In the genomic region with DNA sequence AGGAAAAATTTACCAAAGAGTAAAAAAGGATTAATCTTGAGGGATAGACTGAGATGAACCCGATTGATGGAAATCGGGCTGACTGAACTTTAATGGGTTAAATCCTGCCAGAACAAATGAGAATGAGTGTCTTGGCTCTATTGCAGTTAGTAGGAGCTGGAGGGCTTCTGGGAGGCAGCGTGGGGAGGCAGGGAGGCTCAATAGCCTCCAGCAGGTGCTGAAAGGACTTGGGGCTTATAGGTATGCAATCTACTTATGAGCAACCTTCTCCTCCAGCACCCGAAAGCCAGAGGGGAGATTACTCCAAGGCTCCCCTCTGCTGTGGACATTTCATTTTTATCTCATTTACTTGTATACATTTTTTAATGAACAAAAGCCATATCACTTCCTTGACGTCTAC, we compare ENCODE assay signal across 9 cellular contexts. TPM values are rescaled to one million over a fixed set of nuclear protein-coding genes. Genes with fewer than 3 reads are reported as not detected.
A peak's percentile ranks its signal among the peaks of the same experiment; 100 is the strongest.
DNase-seq lines count a peak whose midpoint lies in the region; ATAC-seq and TF ChIP-seq lines count a peak whose summit lies in the region.
"Had no signal": no experiment of that assay in that cellular context is flagged by ENCODE, and none has a peak within 500 bp of the region (broad histone marks: within the 10 kb centered on the region; RNA-seq: fewer than 3 reads in every experiment).

No MANE protein-coding gene starts in this region.

- no peak for TF ChIP-seq EP300 in neural cell (conservative IDR thresholded peaks at IDR 0.05; ENCODE audit: poor library complexity, severe bottlenecking)

- H3K9me3 ChIP-seq in BLaER1 treated with 17β-estradiol and CSF1 and Interleukin-3, amounts not matched to agents 10 nM and 100 nM (replicated peaks in 1 of 11), result no peaks in the 10 kb centered on the region
- no peaks in the 10 kb centered on the region for H3K9me3 ChIP-seq in Karpas-422 (ENCODE audit: low read length)
- H3K9me3 ChIP-seq in neural cell (ENCODE audit: low read length), result no peaks in the 10 kb centered on the region

- peak overlapping the region; percentile 87 to 99 (median 94) for H3K4me2 ChIP-seq in BLaER1 treated with 17β-estradiol and CSF1 and Interleukin-3, amounts not matched to agents 10 nM and 100 nM
- H3K4me2 ChIP-seq in Karpas-422 (ENCODE audit: low read depth, low read length, poor library complexity, severe bottlenecking) (peak overlapping the region; percentile 87), neural cell (ENCODE audit: low read length) (no peak overlapping the region)

- no peak overlapping the region for H3K27ac Mint-ChIP-seq in chondrocyte (ENCODE audit: unreplicated experiment)

- no peaks in the 10 kb centered on the region for H3K36me3 Mint-ChIP-seq in chondrocyte (ENCODE audit: low read depth)

- H3K4me3 ChIP-seq in BLaER1 treated with 17β-estradiol and CSF1 and Interleukin-3, amounts not matched to agents 10 nM and 100 nM, result peak overlapping the region in 9 of 10 experiments; percentile 71 to 91 (median 82); a peak in 16 of 20 replicates
- H3K4me3 ChIP-seq in Karpas-422 (ENCODE audit: low read length), result peak overlapping the region; percentile 73
- peak overlapping the region; percentile 77 for H3K4me3 ChIP-seq in neural cell (ENCODE audit: low read length)

- H3K4me3 Mint-ChIP-seq in chondrocyte (ENCODE audit: unreplicated experiment), result peak overlapping the region; percentile 100

- DNase-seq in Karpas-422, result no peak
- no peak for DNase-seq in chondrocyte (ENCODE audit: low spot score)
- no peak for DNase-seq in NCI-H1694 (lab: John Stamatoyannopoulos, UW)
- no peak for DNase-seq in sciatic nerve (ENCODE audit: low spot score)
- DNase-seq in DMS153 (lab: John Stamatoyannopoulos, UW), result no peak
- DNase-seq: activated CD8-positive, alpha-beta memory T cell treated with anti-CD3 and anti-CD28 coated beads for 24 hours had no signal

- peaks cover 24% of the 10 kb centered on the region for H3K4me1 Mint-ChIP-seq in chondrocyte (ENCODE audit: low read depth)

- ATAC-seq in sciatic nerve, result no peak
- no peak for ATAC-seq in GM19463 (IDR thresholded peaks at IDR 0.05; ENCODE audit: unreplicated experiment)

- H4K20me1 ChIP-seq in BLaER1 treated with 17β-estradiol and CSF1 and Interleukin-3, amounts not matched to agents 10 nM and 100 nM, result peaks cover 0 to 24% (median 5%) of the 10 kb centered on the region in 11 experiments; a peak in 9 of 22 replicates
- H4K20me1 ChIP-seq in Karpas-422 (ENCODE audit: insufficient read depth, low read depth, low read length), result no peaks in the 10 kb centered on the region
- H4K20me1 ChIP-seq in neural cell (ENCODE audit: insufficient read depth), result no peaks in the 10 kb centered on the region

- H3K9ac ChIP-seq in BLaER1 treated with 17β-estradiol and CSF1 and Interleukin-3, amounts not matched to agents 10 nM and 100 nM, result peak overlapping the region in 3 of 11 experiments; percentile 83 to 90 (median 83); a peak in 3 of 22 replicates
- H3K9ac ChIP-seq in Karpas-422 (ENCODE audit: low read length), result peak overlapping the region; percentile 66; the same call in 1 of the 2 replicates
- no peak overlapping the region for H3K9ac ChIP-seq in neural cell (ENCODE audit: low read length)

- no peak for TF ChIP-seq RAD21 in neural cell (conservative IDR thresholded peaks at IDR 0.05)

- no peaks in the 10 kb centered on the region for H3K36me3 ChIP-seq in BLaER1 treated with 17β-estradiol and CSF1 and Interleukin-3, amounts not matched to agents 10 nM and 100 nM
- H3K36me3 ChIP-seq in Karpas-422 (ENCODE audit: insufficient read depth, low read length) (no peaks in the 10 kb centered on the region), neural cell (ENCODE audit: insufficient read depth, low read length) (no peaks in the 10 kb centered on the region)

- H3K27me3 ChIP-seq in BLaER1 treated with 17β-estradiol and CSF1 and Interleukin-3, amounts not matched to agents 10 nM and 100 nM, result peaks cover 13 to 47% (median 38%) of the 10 kb centered on the region in 11 experiments
- H3K27me3 ChIP-seq in Karpas-422 (ENCODE audit: low read length), result no peaks in the 10 kb centered on the region; the same call in 1 of the 2 replicates
- peaks cover 50% of the 10 kb centered on the region for H3K27me3 ChIP-seq in neural cell (ENCODE audit: insufficient read depth, low read depth, low read length)

- TF ChIP-seq CTCF in chondrocyte (IDR thresholded peaks at IDR 0.05) (no peak), neural cell (IDR thresholded peaks at IDR 0.05; ENCODE audit: poor library complexity, severe bottlenecking) (no peak)

- H3F3A ChIP-seq in neural cell (ENCODE audit: insufficient read depth, low read length, poor library complexity, severe bottlenecking), result no peaks in the 10 kb centered on the region

- intact Hi-C loops in sciatic nerve (cut with DNase I), result no loop called here

- peaks cover 20% of the 10 kb centered on the region for H3K27me3 Mint-ChIP-seq in chondrocyte (ENCODE audit: low read depth)

- H2AFZ ChIP-seq in Karpas-422 (ENCODE audit: low read length), result peak overlapping the region; percentile 96; the same call in 1 of the 2 replicates
- no peak overlapping the region for H2AFZ ChIP-seq in neural cell (ENCODE audit: low read depth, low read length)

- no peaks in the 10 kb centered on the region for H3K79me2 ChIP-seq in Karpas-422 (ENCODE audit: low read length)
- no peaks in the 10 kb centered on the region for H3K79me2 ChIP-seq in neural cell (replicated peaks; ENCODE audit: insufficient read depth, low read length)

- H3K9me3 Mint-ChIP-seq in chondrocyte (ENCODE audit: low read depth), result no peaks in the 10 kb centered on the region

- H3K9me2 ChIP-seq in Karpas-422 (replicated peaks; ENCODE audit: insufficient read depth, low read length) (no peaks in the 10 kb centered on the region), neural cell (ENCODE audit: insufficient read depth, low read length) (no peaks in the 10 kb centered on the region)

- no peak overlapping the region for H3K27ac ChIP-seq in BLaER1 treated with 17β-estradiol and CSF1 and Interleukin-3, amounts not matched to agents 10 nM and 100 nM
- H3K27ac ChIP-seq in Karpas-422 (ENCODE audit: low read length), result no peak overlapping the region
- no peak overlapping the region for H3K27ac ChIP-seq in neural cell (ENCODE audit: low read length)

- peaks cover 7 to 23% (median 19%) of the 10 kb centered on the region in 10 experiments; a peak in 18 of 20 replicates for H3K4me1 ChIP-seq in BLaER1 treated with 17β-estradiol and CSF1 and Interleukin-3, amounts not matched to agents 10 nM and 100 nM
- H3K4me1 ChIP-seq in Karpas-422 (ENCODE audit: low read length), result peaks cover 18% of the 10 kb centered on the region

TF ChIP-seq in neural cell, 6 proteins besides CTCF, POLR2A, EP300 and RAD21:
- TF ChIP-seq SMC3 (conservative IDR thresholded peaks at IDR 0.05; ENCODE audit: poor library complexity) (no peak), EZH2 (IDR thresholded peaks at IDR 0.05; ENCODE audit: borderline replicate concordance, insufficient read depth, low read length, poor library complexity, severe bottlenecking) (no peak), POLR2AphosphoS5 (IDR thresholded peaks at IDR 0.05) (no peak), MXI1 (conservative IDR thresholded peaks at IDR 0.05; ENCODE audit: poor library complexity, severe bottlenecking) (no peak), TAF1 (IDR thresholded peaks at IDR 0.05; ENCODE audit: low read depth) (no peak)
- TF ChIP-seq, protein P1, sequence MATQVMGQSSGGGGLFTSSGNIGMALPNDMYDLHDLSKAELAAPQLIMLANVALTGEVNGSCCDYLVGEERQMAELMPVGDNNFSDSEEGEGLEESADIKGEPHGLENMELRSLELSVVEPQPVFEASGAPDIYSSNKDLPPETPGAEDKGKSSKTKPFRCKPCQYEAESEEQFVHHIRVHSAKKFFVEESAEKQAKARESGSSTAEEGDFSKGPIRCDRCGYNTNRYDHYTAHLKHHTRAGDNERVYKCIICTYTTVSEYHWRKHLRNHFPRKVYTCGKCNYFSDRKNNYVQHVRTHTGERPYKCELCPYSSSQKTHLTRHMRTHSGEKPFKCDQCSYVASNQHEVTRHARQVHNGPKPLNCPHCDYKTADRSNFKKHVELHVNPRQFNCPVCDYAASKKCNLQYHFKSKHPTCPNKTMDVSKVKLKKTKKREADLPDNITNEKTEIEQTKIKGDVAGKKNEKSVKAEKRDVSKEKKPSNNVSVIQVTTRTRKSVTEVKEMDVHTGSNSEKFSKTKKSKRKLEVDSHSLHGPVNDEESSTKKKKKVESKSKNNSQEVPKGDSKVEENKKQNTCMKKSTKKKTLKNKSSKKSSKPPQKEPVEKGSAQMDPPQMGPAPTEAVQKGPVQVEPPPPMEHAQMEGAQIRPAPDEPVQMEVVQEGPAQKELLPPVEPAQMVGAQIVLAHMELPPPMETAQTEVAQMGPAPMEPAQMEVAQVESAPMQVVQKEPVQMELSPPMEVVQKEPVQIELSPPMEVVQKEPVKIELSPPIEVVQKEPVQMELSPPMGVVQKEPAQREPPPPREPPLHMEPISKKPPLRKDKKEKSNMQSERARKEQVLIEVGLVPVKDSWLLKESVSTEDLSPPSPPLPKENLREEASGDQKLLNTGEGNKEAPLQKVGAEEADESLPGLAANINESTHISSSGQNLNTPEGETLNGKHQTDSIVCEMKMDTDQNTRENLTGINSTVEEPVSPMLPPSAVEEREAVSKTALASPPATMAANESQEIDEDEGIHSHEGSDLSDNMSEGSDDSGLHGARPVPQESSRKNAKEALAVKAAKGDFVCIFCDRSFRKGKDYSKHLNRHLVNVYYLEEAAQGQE (IDR thresholded peaks at IDR 0.05; ENCODE audit: borderline replicate concordance), result no peak

RNA-seq across cellular contexts. Expression of a gene that starts 1.0 kb away (rescaled TPM):
- total RNA-seq in Karpas-422 (2014; rRNA removed; shearing (Covaris generic); ENCODE audit: low replicate concordance), result 0.61 and 1.1 TPM in 2 replicates
- 15.5 to 17.7 TPM (median 15.6 TPM) in 3 replicates for total RNA-seq in chondrocyte
- 0.18 and 1.3 TPM in 2 replicates for polyA plus RNA-seq in neural cell
- polyA minus RNA-seq in neural cell, result 1.2 and 1.4 TPM in 2 replicates
- total RNA-seq in sciatic nerve, result 59.3 TPM

RNA-seq across cellular contexts. Expression of a gene that starts 56.2 kb away (rescaled TPM):
- total RNA-seq in Karpas-422 (2014; rRNA removed; shearing (Covaris generic); ENCODE audit: low replicate concordance), result 13.5 and 33.7 TPM in 2 replicates
- total RNA-seq in chondrocyte, result 4.5 to 8.0 TPM (median 4.7 TPM) in 3 replicates
- 9.8 and 18.2 TPM in 2 replicates for polyA plus RNA-seq in neural cell
- polyA minus RNA-seq in neural cell, result 27.8 and 29.3 TPM in 2 replicates
- total RNA-seq in sciatic nerve, result 9.8 TPM
